ENCODE assay signal across 8 cellular contexts in genomic region chr2:43178602-43179542, GRCh38. TPM values are rescaled to one million over a fixed set of nuclear protein-coding genes. Genes with fewer than 3 reads are reported as not detected.
DNase-seq lines count a peak whose midpoint lies in the region; ATAC-seq and TF ChIP-seq lines count a peak whose summit lies in the region.

No MANE protein-coding gene starts in this region.

- peak; percentile 88 for ATAC-seq in left colon
- no peak for ATAC-seq in GM18520 (IDR thresholded peaks at IDR 0.05; ENCODE audit: unreplicated experiment)
- ATAC-seq in HG02840 (IDR thresholded peaks at IDR 0.05; ENCODE audit: low FRiP score, unreplicated experiment) = no peak

- no peaks in the 10 kb centered on the region; the same call in 1 of the 2 replicates for H3K36me3 Mint-ChIP-seq in HFFc6 (ENCODE audit: low read depth)
- H3K36me3 Mint-ChIP-seq in chondrocyte (ENCODE audit: low read depth) = no peaks in the 10 kb centered on the region

- H3K4me1 ChIP-seq in Peyer's patch (peaks cover 7 to 37% (median 19%) of the 10 kb centered on the region in 4 donors), stomach (peaks cover 26 to 63% (median 36%) of the 10 kb centered on the region in 4 donors)

- H3K4me3 Mint-ChIP-seq in HFFc6 (peak overlapping the region; percentile 47), chondrocyte (ENCODE audit: unreplicated experiment) (peak overlapping the region; percentile 16)

- TF ChIP-seq CTCF in HFFc6 (IDR thresholded peaks at IDR 0.05) (no peak), Peyer's patch (IDR thresholded peaks at IDR 0.05) (no peak), chondrocyte (IDR thresholded peaks at IDR 0.05) (no peak), stomach (IDR thresholded peaks at IDR 0.05) (no peak)

- TF ChIP-seq POLR2A in Peyer's patch (IDR thresholded peaks at IDR 0.05) (no peak), stomach (IDR thresholded peaks at IDR 0.05) (no peak)

- no peak overlapping the region for H3K4me3 ChIP-seq in Peyer's patch
- no peak overlapping the region for H3K4me3 ChIP-seq in stomach

- intact Hi-C loops in left colon (cut with DNase I, micrococcal nuclease) (no loop called here), stomach (cut with DNase I; ENCODE audit: low total_unique reads) (no loop called here)

- H3K27me3 ChIP-seq in Peyer's patch (no peaks in the 10 kb centered on the region), stomach (no peaks in the 10 kb centered on the region)

- no peaks in the 10 kb centered on the region for H3K9me3 ChIP-seq in Peyer's patch
- peaks cover 0 to 16% (median 5%) of the 10 kb centered on the region in 4 donors for H3K9me3 ChIP-seq in stomach

- peak overlapping the region; percentile 65 to 81 (median 74) for H3K27ac ChIP-seq in Peyer's patch
- H3K27ac ChIP-seq in stomach = peak overlapping the region; percentile 83 to 91 (median 88)

- peak; percentile 84 for DNase-seq in AG08396 (ENCODE audit: low spot score)
- DNase-seq in HFFc6 = peak; percentile 59
- peak in 2 of 3 donors; percentile 77 to 78 for DNase-seq in Peyer's patch
- DNase-seq in chondrocyte (ENCODE audit: low spot score) = no peak
- DNase-seq in left colon = peak; percentile 78 to 79
- peak; percentile 81 for DNase-seq in stomach

- peak overlapping the region; percentile 86 for H3K27ac Mint-ChIP-seq in HFFc6
- H3K27ac Mint-ChIP-seq in chondrocyte (ENCODE audit: unreplicated experiment) = peak overlapping the region; percentile 92

- peaks cover 25% of the 10 kb centered on the region for H3K4me1 Mint-ChIP-seq in HFFc6 (ENCODE audit: low read depth)
- peaks cover 26% of the 10 kb centered on the region for H3K4me1 Mint-ChIP-seq in chondrocyte (ENCODE audit: low read depth)

- WGBS in stomach, 5 donors = 13 to 28% (median 20%) methylated on average over 18 of the region's 18 CpGs

- H3K27me3 Mint-ChIP-seq in HFFc6 (ENCODE audit: insufficient read depth) (peaks cover 2% of the 10 kb centered on the region; the same call in 1 of the 2 replicates), chondrocyte (ENCODE audit: low read depth) (no peaks in the 10 kb centered on the region)

- H3K36me3 ChIP-seq in Peyer's patch (no peaks in the 10 kb centered on the region), stomach (no peaks in the 10 kb centered on the region)

- H3K9me3 Mint-ChIP-seq in HFFc6 = peaks cover 12% of the 10 kb centered on the region; the same call in 1 of the 2 replicates
- no peaks in the 10 kb centered on the region for H3K9me3 Mint-ChIP-seq in chondrocyte (ENCODE audit: low read depth)

- TF ChIP-seq EP300 in stomach (IDR thresholded peaks at IDR 0.05) = no peak

RNA-seq across cellular contexts. Expression of gene ZFP36L2, which starts 47.5 kb away (rescaled TPM):
- 10 to 100 TPM; 66.6 to 94.5 (median 81.5) TPM for total RNA-seq in HFFc6 (2021; fragmentation: NEBNext Ultra II Directional; extraction: Animal tissue kit (Norgen Biotek cat#: 25700))
- total RNA-seq in Peyer's patch (100 to 1,000 TPM in 3 of 4 donors, 10 to 100 TPM in 1; 90.4 to 227 (median 148) TPM), chondrocyte (95.8 to 103 TPM (median 98.3 TPM) in 3 replicates), left colon (100 to 1,000 TPM; 199 to 250 TPM), stomach (100 to 1,000 TPM in 3 of 5 donors, 10 to 100 TPM in 2; 49.1 to 189 (median 109) TPM)
- 10 to 100 TPM; 43.7 to 89.2 (median 44.0) TPM for polyA plus RNA-seq in stomach
